Comparison of ENCODE assay signal across 9 cellular contexts in genomic region chr13:20182231-20182846, GRCh38. TPM values are rescaled to one million over a fixed set of nuclear protein-coding genes. Genes with fewer than 3 reads are reported as not detected.
DNase-seq lines count a peak whose midpoint lies in the region; TF ChIP-seq lines count a peak whose summit lies in the region.
"Had no signal": no experiment of that assay in that cellular context is flagged by ENCODE, and none has a peak within 500 bp of the region (broad histone marks: within the 10 kb centered on the region; RNA-seq: fewer than 3 reads in every experiment).

No MANE protein-coding gene starts in this region.

- H3K36me3 ChIP-seq in SK-N-SH (replicated peaks in 1 of 2; ENCODE audit: control insufficient read depth in 1 of 2, insufficient read depth in 2 of 2, low read length in 1 of 2), result no peaks in the 10 kb centered on the region
- H3K36me3 ChIP-seq: BLaER1 had no signal

- H3K27me3 ChIP-seq in H9 (ENCODE audit: insufficient read depth, low read length) (no peaks in the 10 kb centered on the region), SK-N-SH (ENCODE audit: insufficient read depth) (peaks cover 84% of the 10 kb centered on the region)

- no peaks in the 10 kb centered on the region for H3K23me2 ChIP-seq in H9 (ENCODE audit: insufficient read length, low read depth, low read length, poor library complexity, severe bottlenecking)

- no peak overlapping the region for H3K27ac ChIP-seq in H9 (ENCODE audit: insufficient read length, low read depth, low read length)
- H3K27ac ChIP-seq in SK-N-SH (ENCODE audit: low read depth in 2 of 2, low read length in 1 of 2), result no peak overlapping the region
- H3K27ac ChIP-seq: BLaER1 had no signal

- no peak overlapping the region for H3K27ac Mint-ChIP-seq in H9
- H3K27ac Mint-ChIP-seq in MCF 10A (ENCODE audit: low read depth, unreplicated experiment), result no peak overlapping the region

- intact Hi-C loops in MCF 10A (cut with micrococcal nuclease), result loop anchor here (1.0 to 5.0 kb wide), 5 partner anchors 307 to 743 kb away; partner anchors contain the start of gene EEF1AKMT1

- H3K9me3 ChIP-seq in H9 (ENCODE audit: control insufficient read depth, low read depth, low read length) (no peaks in the 10 kb centered on the region), SK-N-SH (no peaks in the 10 kb centered on the region)
- H3K9me3 ChIP-seq: BLaER1 had no signal

- no peak overlapping the region for H2BK20ac ChIP-seq in H9 (ENCODE audit: low read depth, low read length, poor library complexity, severe bottlenecking)

- H2BK120ac ChIP-seq in H9 (ENCODE audit: low read depth, low read length, poor library complexity, severe bottlenecking), result no peak overlapping the region

- H3K9ac ChIP-seq in H9 (ENCODE audit: extremely low read depth, insufficient read length, low read length), result no peak overlapping the region
- no peak overlapping the region for H3K9ac ChIP-seq in SK-N-SH
- H3K9ac ChIP-seq: BLaER1 had no signal

- no peak overlapping the region for H4K8ac ChIP-seq in H9 (replicated peaks; ENCODE audit: insufficient read length, low read depth, low read length)

- no peak overlapping the region for H2BK12ac ChIP-seq in H9 (ENCODE audit: insufficient read length, low read depth, low read length)

- H3K79me2 ChIP-seq in H9 (ENCODE audit: insufficient read depth, low read length), result no peaks in the 10 kb centered on the region
- no peaks in the 10 kb centered on the region for H3K79me2 ChIP-seq in SK-N-SH (ENCODE audit: insufficient read depth)

- H4K20me1 ChIP-seq in H9 (ENCODE audit: control insufficient read depth, insufficient read depth, insufficient read length), result no peaks in the 10 kb centered on the region
- H4K20me1 ChIP-seq in SK-N-SH (ENCODE audit: insufficient read depth), result no peaks in the 10 kb centered on the region
- H4K20me1 ChIP-seq: BLaER1 had no signal

- H2AFZ ChIP-seq in H9 (ENCODE audit: low read length) (no peak overlapping the region), SK-N-SH (ENCODE audit: low read depth) (no peak overlapping the region)

- H3K79me1 ChIP-seq in H9 (ENCODE audit: insufficient read depth, low read depth, low read length, poor library complexity, severe bottlenecking), result no peaks in the 10 kb centered on the region

- no peak overlapping the region for H3K56ac ChIP-seq in H9 (ENCODE audit: insufficient read length, low read depth, low read length)

- no peak overlapping the region for H3K4ac ChIP-seq in H9 (ENCODE audit: low read depth, low read length)

- no peak overlapping the region for H3K14ac ChIP-seq in H9 (ENCODE audit: insufficient read depth, low read length)

- WGBS in H9 (ENCODE audit: extremely low coverage, insufficient read length, low lambda C conversion rate), result no CpG with 5 or more reads among the region's 5 CpGs
- WGBS in SK-N-SH (ENCODE audit: low lambda C conversion rate), result 6% methylated on average over 5 of the region's 5 CpGs

- no peak overlapping the region for H2AK5ac ChIP-seq in H9 (ENCODE audit: insufficient read length, low read length)

- H3K27me3 Mint-ChIP-seq in H9 (ENCODE audit: low read depth), result peaks cover 5% of the 10 kb centered on the region; the same call in 1 of the 2 replicates
- no peaks in the 10 kb centered on the region for H3K27me3 Mint-ChIP-seq in MCF 10A (ENCODE audit: insufficient read depth, unreplicated experiment)

- no peak overlapping the region for H4K91ac ChIP-seq in H9 (ENCODE audit: insufficient read length, low read depth, low read length)

- no peaks in the 10 kb centered on the region for H3K9me2 ChIP-seq in SK-N-SH

- no peak overlapping the region for H3K18ac ChIP-seq in H9 (ENCODE audit: insufficient read length, low read depth, low read length)

- H3K9me3 Mint-ChIP-seq in H9, result no peaks in the 10 kb centered on the region; a peak in 1 of 5 replicates
- no peaks in the 10 kb centered on the region for H3K9me3 Mint-ChIP-seq in MCF 10A (ENCODE audit: unreplicated experiment)

- no peaks in the 10 kb centered on the region for H3F3A ChIP-seq in SK-N-SH (replicated peaks; ENCODE audit: insufficient read depth)

- H3K4me1 Mint-ChIP-seq in H9 (no peaks in the 10 kb centered on the region), MCF 10A (ENCODE audit: insufficient read depth, unreplicated experiment) (peaks cover 7% of the 10 kb centered on the region)

- DNase-seq in NCI-H1417 (lab: John Stamatoyannopoulos, UW) (peak; percentile 20 to 75 (median 58)), NCI-H1417 treated with DMSO at 0.1 percent for 48 hours (lab: John Stamatoyannopoulos, UW) (no peak), H9 (peak; percentile 66), NCI-H1092 (lab: John Stamatoyannopoulos, UW) (peak; percentile 64), SK-N-SH (peak; percentile 84), MCF 10A (ENCODE audit: unreplicated experiment) (peak; percentile 78), inferior parietal cortex (ENCODE audit: extremely low spot score) (peak; percentile 83)
- DNase-seq in stimulated activated CD4-positive, alpha-beta T cell treated with anti-CD3 and anti-CD28 coated beads, Interleukin-2, amount 100 ng/mL, for 24 hours, result peak; percentile 40 to 53

- CTCF ChIA-PET in SK-N-SH (lab: Yijun Ruan, JAX), result interaction anchor here (0.6 to 10.1 kb wide), 11 partner anchors 8 to 743 kb away, joined by 3 to 89 read pairs (median 4); partner anchors contain the start of gene GJB2
- CTCF ChIA-PET in MCF 10A (lab: Yijun Ruan, JAX), result interaction anchor here (0.6 to 3.0 kb wide), 21 partner anchors 8 to 676 kb away, joined by 3 to 9 read pairs (median 3); no protein-coding TSS in a partner anchor

- H3K4me3 Mint-ChIP-seq in H9, result no peak overlapping the region
- H3K4me3 Mint-ChIP-seq in MCF 10A (ENCODE audit: unreplicated experiment), result no peak overlapping the region

- no peak overlapping the region for H4K5ac ChIP-seq in H9 (ENCODE audit: insufficient read length, low read depth, low read length)

- no peak overlapping the region for H3T11ph ChIP-seq in H9 (ENCODE audit: low read length)

- TF ChIP-seq EP300 in SK-N-SH (IDR thresholded peaks at IDR 0.05; ENCODE audit: borderline replicate concordance in 1 of 2, low read depth in 1 of 2, low read length in 1 of 2), result no peak

- no peak overlapping the region for H2BK15ac ChIP-seq in H9 (ENCODE audit: low read depth, low read length)

- TF ChIP-seq CTCF in H9 (conservative IDR thresholded peaks at IDR 0.05) (peak; percentile 84), SK-N-SH (IDR thresholded peaks at IDR 0.05) (peak; percentile 82), MCF 10A (IDR thresholded peaks at IDR 0.05; ENCODE audit: unreplicated experiment) (peak; percentile 79)

- POLR2A ChIA-PET in SK-N-SH (lab: Yijun Ruan, JAX) (no interaction called here), MCF 10A (lab: Yijun Ruan, JAX) (no interaction called here)

- peak; percentile 73 for TF ChIP-seq RAD21 in SK-N-SH (IDR thresholded peaks at IDR 0.05; ENCODE audit: low read length)

- H3K4me2 ChIP-seq in H9 (ENCODE audit: insufficient read depth, insufficient read length, low read length) (no peak overlapping the region), SK-N-SH (no peak overlapping the region)
- H3K4me2 ChIP-seq: BLaER1 had no signal

- H3K4me1 ChIP-seq in H9 (ENCODE audit: insufficient read depth, low read length) (no peaks in the 10 kb centered on the region), SK-N-SH (ENCODE audit: control insufficient read depth in 1 of 2, insufficient read depth in 2 of 2, low read depth in 1 of 2, low read length in 1 of 2) (no peaks in the 10 kb centered on the region; a peak in 1 of 4 replicates)
- H3K4me1 ChIP-seq: BLaER1 had no signal

- no peaks in the 10 kb centered on the region for H3K36me3 Mint-ChIP-seq in H9 (ENCODE audit: insufficient read depth in 1 of 3, low read depth in 3 of 3)
- peaks cover 6% of the 10 kb centered on the region for H3K36me3 Mint-ChIP-seq in MCF 10A (ENCODE audit: insufficient read depth, unreplicated experiment)

- no peak overlapping the region for H3K23ac ChIP-seq in H9 (ENCODE audit: insufficient read length, low read depth, low read length)

- no peak overlapping the region for H3K4me3 ChIP-seq in SK-N-SH (ENCODE audit: low read depth in 2 of 2, low read length in 1 of 2)
- H3K4me3 ChIP-seq: BLaER1 had no signal

- no peak overlapping the region for H2BK5ac ChIP-seq in H9 (ENCODE audit: insufficient read length, low read length)

- no TSS peak for BruUV-seq in MCF 10A (replicated peaks; lab: Mats Ljungman, UMichigan)

TF ChIP-seq in SK-N-SH, 30 proteins besides CTCF, POLR2A, EP300 and RAD21:
- TF ChIP-seq IRF3 (IDR thresholded peaks at IDR 0.05; ENCODE audit: low read depth, low read length) (no peak), SMC3 (IDR thresholded peaks at IDR 0.05; ENCODE audit: low read depth, low read length) (peak; percentile 68), YY1 (IDR thresholded peaks at IDR 0.05; ENCODE audit: low read depth) (no peak)

RNA-seq across cellular contexts. Expression of gene GJB2, which starts 10.4 kb away (rescaled TPM):
- total RNA-seq in H9 (2021) (0.28 and 0.59 TPM in 2 replicates), MCF 10A (2022) (12.9 and 15.5 TPM in 2 replicates)
- not detected in 2 replicates for polyA plus RNA-seq in SK-N-SH (2012; rRNA removed)
- 0.03 TPM in 2 replicates for polyA plus RNA-seq in SK-N-SH (2012; cell fraction: cytosol; rRNA removed)
- 0.04 and 0.14 TPM in 2 replicates for polyA plus RNA-seq in SK-N-SH (2012; cell fraction: nucleus; rRNA removed)

RNA-seq across cellular contexts. Expression of gene GJA3, which starts 21.5 kb away (rescaled TPM):
- total RNA-seq in H9 (2021) (0.83 and 0.92 TPM in 2 replicates), MCF 10A (2022) (3.0 and 4.7 TPM in 2 replicates)
- polyA plus RNA-seq in SK-N-SH (2012; rRNA removed), result not detected in 2 replicates
- not detected in 2 replicates for polyA plus RNA-seq in SK-N-SH (2012; cell fraction: cytosol; rRNA removed)
- not detected in 2 replicates for polyA plus RNA-seq in SK-N-SH (2012; cell fraction: nucleus; rRNA removed)

RNA-seq across cellular contexts. Expression of gene GJB6, which starts 49.8 kb away (rescaled TPM):
- not detected in 2 replicates for total RNA-seq in H9 (2021)
- polyA plus RNA-seq in SK-N-SH (2012; rRNA removed), result not detected in 2 replicates
- not detected in 2 replicates for polyA plus RNA-seq in SK-N-SH (2012; cell fraction: cytosol; rRNA removed)
- polyA plus RNA-seq in SK-N-SH (2012; cell fraction: nucleus; rRNA removed), result not detected in 2 replicates
- total RNA-seq in MCF 10A (2022), result not detected in 2 replicates
